10 cellular contexts compared by ENCODE assay signal in genomic region chr1:178057863-178058576, GRCh38. TPM values are rescaled to one million over a fixed set of nuclear protein-coding genes. Genes with fewer than 3 reads are reported as not detected.
DNase-seq lines count a peak whose midpoint lies in the region; ATAC-seq, FAIRE-seq and TF ChIP-seq lines count a peak whose summit lies in the region.
"Had no signal": no experiment of that assay in that cellular context is flagged by ENCODE, and none has a peak within 500 bp of the region (broad histone marks: within the 10 kb centered on the region; RNA-seq: fewer than 3 reads in every experiment).

No MANE protein-coding gene starts in this region.

- no peak for TF ChIP-seq CTCF in fibroblast of villous mesenchyme (IDR thresholded peaks at IDR 0.05; ENCODE audit: insufficient read depth, low read depth, low read length)
- TF ChIP-seq CTCF in osteoblast (IDR thresholded peaks at IDR 0.05; ENCODE audit: extremely low read depth, low read depth, low read length) = no peak

- peak overlapping the region; percentile 52 for H2AFZ ChIP-seq in osteoblast (ENCODE audit: low read length)

- peaks cover 69% of the 10 kb centered on the region for H3K4me1 ChIP-seq in osteoblast (ENCODE audit: insufficient read depth, low read length)

- TF ChIP-seq POLR2A in GM12891 (IDR thresholded peaks at IDR 0.05; ENCODE audit: low read depth, low read length) = no peak

- DNase-seq in COLO829 (ENCODE audit: low spot score) (peak; percentile 76), fibroblast of villous mesenchyme (ENCODE audit: low read depth) (peak; percentile 62), osteoblast (ENCODE audit: insufficient read length, low spot score, missing footprints) (peak; percentile 58), GM12891 (ENCODE audit: insufficient read length, low spot score) (no peak), NCI-H446 treated with DMSO at 0.1 percent for 48 hours (lab: John Stamatoyannopoulos, UW) (no peak), Kasumi-1 (lab: John Stamatoyannopoulos, UW) (no peak)
- DNase-seq: NCI-H2171 treated with DMSO at 0.1 percent for 48 hours had no signal

- no peaks in the 10 kb centered on the region for H4K20me1 ChIP-seq in osteoblast (ENCODE audit: insufficient read depth, low read length)

- H3K9me3 ChIP-seq in osteoblast (ENCODE audit: low read depth, low read length) = no peaks in the 10 kb centered on the region
- H3K9me3 ChIP-seq: HAP-1 had no signal

- H3K4me3 ChIP-seq in fibroblast of villous mesenchyme (ENCODE audit: low read depth, low read length) (no peak overlapping the region), osteoblast (ENCODE audit: insufficient read depth, low read length) (no peak overlapping the region)
- H3K4me3 ChIP-seq: HAP-1 had no signal

- ATAC-seq in SK-N-SH treated with all-trans-retinoic acid at 6 μM for 48 hours = peak; percentile 80
- ATAC-seq in GM21717 (IDR thresholded peaks at IDR 0.05; ENCODE audit: unreplicated experiment) = no peak

- no peaks in the 10 kb centered on the region for H3K36me3 ChIP-seq in osteoblast (ENCODE audit: insufficient read depth, low read length)
- H3K36me3 ChIP-seq: HAP-1 had no signal

- FAIRE-seq in GM12891 (lab: Jason Lieb, UNC) = no peak

- peak overlapping the region; percentile 20 for H3K4me2 ChIP-seq in osteoblast (ENCODE audit: insufficient read depth, low read length)

- H3K27ac ChIP-seq in osteoblast (ENCODE audit: low read depth, low read length) = peak overlapping the region; percentile 86

- no peaks in the 10 kb centered on the region for H3K79me2 ChIP-seq in osteoblast (ENCODE audit: insufficient read depth, low read length)

- H3K27me3 ChIP-seq in osteoblast (ENCODE audit: insufficient read depth, low read length) = no peaks in the 10 kb centered on the region

TF ChIP-seq in SK-N-SH treated with all-trans-retinoic acid at 6 μM for 48 hours, 23 proteins besides CTCF, POLR2A, EP300 and RAD21:
- no peak for TF ChIP-seq PATZ1 (CRISPR knock-in tag; IDR thresholded peaks at IDR 0.05; ENCODE audit: borderline replicate concordance)
- TF ChIP-seq CREB5 (CRISPR knock-in tag; IDR thresholded peaks at IDR 0.05; ENCODE audit: low read depth) = no peak
- no peak for TF ChIP-seq TCF4 (CRISPR knock-in tag; IDR thresholded peaks at IDR 0.05; ENCODE audit: borderline replicate concordance)

TF ChIP-seq in GM12891, 5 proteins besides CTCF, POLR2A, EP300 and RAD21:
- TF ChIP-seq SPI1 (IDR thresholded peaks at IDR 0.05; ENCODE audit: low read depth, low read length) (no peak), TAF1 (IDR thresholded peaks at IDR 0.05; ENCODE audit: low read depth, low read length) (no peak), PAX5 (IDR thresholded peaks at IDR 0.05; ENCODE audit: insufficient read depth, low read length, severe bottlenecking) (no peak), POU2F2 (IDR thresholded peaks at IDR 0.05; ENCODE audit: low read depth, low read length) (no peak), POLR2AphosphoS5 (IDR thresholded peaks at IDR 0.05; ENCODE audit: low read depth, low read length) (no peak)

RNA-seq across cellular contexts. Expression of gene RASAL2, which starts 35.9 kb away (rescaled TPM):
- total RNA-seq in fibroblast of villous mesenchyme = 30.9 and 40.6 TPM in 2 replicates
- total RNA-seq in osteoblast = 59.4 and 61.3 TPM in 2 replicates
- 0.30 TPM for polyA plus RNA-seq in GM12891 (2012; ENCODE audit: low read depth, missing spikeins)

Comparison
In these comparisons a context has a peak if more than half of its experiments do, and no peak if none do; other contexts are left out.
1. DNase-seq: peak in COLO829 (single experiment), fibroblast of villous mesenchyme (single experiment) and osteoblast (single experiment); none in GM12891 (single experiment), NCI-H446 treated with DMSO at 0.1 percent for 48 hours (single experiment) and Kasumi-1 (0 of 2).